Comparison of ENCODE assay signal across 8 cellular contexts in the genomic region with DNA sequence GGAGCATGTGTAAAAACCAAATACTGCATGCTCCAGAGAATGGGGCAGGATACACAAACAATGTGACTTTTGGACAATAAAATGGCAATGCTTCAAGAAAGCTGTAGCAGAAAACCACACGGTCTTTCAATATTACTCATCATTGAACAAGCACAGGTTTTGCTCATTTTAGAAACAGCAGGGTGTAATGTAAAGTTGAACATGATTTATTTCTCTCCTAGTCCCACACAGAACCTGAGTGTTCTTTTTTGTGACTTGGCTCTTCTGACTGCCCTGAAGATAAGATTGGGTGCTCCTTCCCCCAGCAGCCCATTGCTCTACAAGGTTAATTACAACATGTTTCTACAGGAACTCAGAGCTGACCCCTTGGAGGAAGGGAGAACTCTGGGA. TPM values are rescaled to one million over a fixed set of nuclear protein-coding genes. Genes with fewer than 3 reads are reported as not detected.
DNase-seq lines count a peak whose midpoint lies in the region; ATAC-seq and TF ChIP-seq lines count a peak whose summit lies in the region.
"Not testable (repeated sequence)": the region's sequence is repeated elsewhere in the genome, so short reads cannot be mapped to it uniquely, and the experiment has no call there.

No MANE protein-coding gene starts in this region.

- H3K4me1 Mint-ChIP-seq in T-helper 17 cell; activated naive CD8-positive, alpha-beta T cell treated with anti-CD3 and anti-CD28 coated beads, Interleukin-2, amount 10 ng/mL, durations not matched to agents 7 days and 5 days: not testable (repeated sequence)
- H3K4me1 Mint-ChIP-seq in stimulated activated memory B cell treated with anti-CD40 and anti-IgM and Interleukin-4, amounts not matched to agents 10 μg/mL and 1 μg/mL and 100 μg/mL, for 72 hours: peaks cover 16% of the 10 kb centered on the region

- H3K9me3 ChIP-seq in T-helper 17 cell (ENCODE audit: control insufficient read depth, low read length, poor library complexity, severe bottlenecking): not testable (repeated sequence)

- not testable (repeated sequence) for DNase-seq in T-helper 17 cell; activated naive CD8-positive, alpha-beta T cell treated with anti-CD3 and anti-CD28 coated beads, Interleukin-2, amount 10 ng/mL, durations not matched to agents 7 days and 5 days

- TF ChIP-seq POLR2A in GM18505 (IDR thresholded peaks at IDR 0.05; ENCODE audit: borderline replicate concordance, extremely low read depth, insufficient read depth, insufficient read length): not testable (repeated sequence)

- H3K36me3 Mint-ChIP-seq in T-helper 17 cell (ENCODE audit: low read depth); activated naive CD8-positive, alpha-beta T cell treated with anti-CD3 and anti-CD28 coated beads, Interleukin-2, amount 10 ng/mL, durations not matched to agents 7 days and 5 days; stimulated activated memory B cell treated with anti-CD40 and anti-IgM and Interleukin-4, amounts not matched to agents 10 μg/mL and 1 μg/mL and 100 μg/mL, for 72 hours: not testable (repeated sequence)

- POLR2A ChIA-PET in activated naive CD8-positive, alpha-beta T cell treated with anti-CD3 and anti-CD28 coated beads, Interleukin-2, amount 10 ng/mL, durations not matched to agents 7 days and 5 days (lab: Charles Lee): not testable (repeated sequence)

- peak; percentile 74 for ATAC-seq in GM18505 (IDR thresholded peaks at IDR 0.05; ENCODE audit: unreplicated experiment)
- peak; percentile 78 for ATAC-seq in GM19372 (IDR thresholded peaks at IDR 0.05; ENCODE audit: low read depth, unreplicated experiment)
- ATAC-seq in GM21737 (IDR thresholded peaks at IDR 0.05; ENCODE audit: unreplicated experiment): peak; percentile 67
- peak; percentile 47 for ATAC-seq in HG02981 (IDR thresholded peaks at IDR 0.05; ENCODE audit: unreplicated experiment)
- peak; percentile 54 for ATAC-seq in HG03457 (IDR thresholded peaks at IDR 0.05; ENCODE audit: unreplicated experiment)
- ATAC-seq in T-helper 17 cell: peak; percentile 27
- peak; percentile 80 for ATAC-seq in activated naive CD8-positive, alpha-beta T cell treated with anti-CD3 and anti-CD28 coated beads, Interleukin-2, amount 10 ng/mL, durations not matched to agents 7 days and 5 days (ENCODE audit: low read depth)
- peak; percentile 83 for ATAC-seq in stimulated activated memory B cell treated with anti-CD40 and anti-IgM and Interleukin-4, amounts not matched to agents 10 μg/mL and 1 μg/mL and 100 μg/mL, for 72 hours

- H3K27ac Mint-ChIP-seq in T-helper 17 cell: not testable (repeated sequence)
- peak overlapping the region; percentile 90 for H3K27ac Mint-ChIP-seq in activated naive CD8-positive, alpha-beta T cell treated with anti-CD3 and anti-CD28 coated beads, Interleukin-2, amount 10 ng/mL, durations not matched to agents 7 days and 5 days
- H3K27ac Mint-ChIP-seq in stimulated activated memory B cell treated with anti-CD40 and anti-IgM and Interleukin-4, amounts not matched to agents 10 μg/mL and 1 μg/mL and 100 μg/mL, for 72 hours: peak overlapping the region; percentile 82

- not testable (repeated sequence) for H3K27me3 Mint-ChIP-seq in T-helper 17 cell; activated naive CD8-positive, alpha-beta T cell treated with anti-CD3 and anti-CD28 coated beads, Interleukin-2, amount 10 ng/mL, durations not matched to agents 7 days and 5 days; stimulated activated memory B cell treated with anti-CD40 and anti-IgM and Interleukin-4, amounts not matched to agents 10 μg/mL and 1 μg/mL and 100 μg/mL, for 72 hours

- H3K4me3 Mint-ChIP-seq in T-helper 17 cell; stimulated activated memory B cell treated with anti-CD40 and anti-IgM and Interleukin-4, amounts not matched to agents 10 μg/mL and 1 μg/mL and 100 μg/mL, for 72 hours: not testable (repeated sequence)
- peak overlapping the region; percentile 69 for H3K4me3 Mint-ChIP-seq in activated naive CD8-positive, alpha-beta T cell treated with anti-CD3 and anti-CD28 coated beads, Interleukin-2, amount 10 ng/mL, durations not matched to agents 7 days and 5 days

- not testable (repeated sequence) for H3K9me3 Mint-ChIP-seq in activated naive CD8-positive, alpha-beta T cell treated with anti-CD3 and anti-CD28 coated beads, Interleukin-2, amount 10 ng/mL, durations not matched to agents 7 days and 5 days; stimulated activated memory B cell treated with anti-CD40 and anti-IgM and Interleukin-4, amounts not matched to agents 10 μg/mL and 1 μg/mL and 100 μg/mL, for 72 hours

RNA-seq across cellular contexts. Expression of a gene that starts 35.1 kb away (rescaled TPM):
- total RNA-seq in T-helper 17 cell: 1 to 10 TPM; 4.8 to 4.9 TPM
- 1 to 10 TPM; 9.8 to 9.9 TPM for total RNA-seq in activated naive CD8-positive, alpha-beta T cell treated with anti-CD3 and anti-CD28 coated beads, Interleukin-2, amount 10 ng/mL, durations not matched to agents 7 days and 5 days

RNA-seq across cellular contexts. Expression of a gene that starts 42.2 kb away (rescaled TPM):
- total RNA-seq in T-helper 17 cell: 10 to 100 TPM; 35.7 to 44.7 TPM
- 10 to 100 TPM; 19.0 to 20.8 TPM for total RNA-seq in activated naive CD8-positive, alpha-beta T cell treated with anti-CD3 and anti-CD28 coated beads, Interleukin-2, amount 10 ng/mL, durations not matched to agents 7 days and 5 days

Comparison
In these comparisons a context has a peak if more than half of its experiments do, and no peak if none do; other contexts are left out.
1. ATAC-seq: peak in every context shown above with its lines; median percentile 83 in stimulated activated memory B cell treated with anti-CD40 and anti-IgM and Interleukin-4, amounts not matched to agents 10 μg/mL and 1 μg/mL and 100 μg/mL, for 72 hours; 80 in activated naive CD8-positive, alpha-beta T cell treated with anti-CD3 and anti-CD28 coated beads, Interleukin-2, amount 10 ng/mL, durations not matched to agents 7 days and 5 days; 78 in GM19372; 74 in GM18505; 67 in GM21737; 54 in HG03457; 47 in HG02981; 27 in T-helper 17 cell.